Comparison of ENCODE assay signal across 9 cellular contexts in the genomic region with DNA sequence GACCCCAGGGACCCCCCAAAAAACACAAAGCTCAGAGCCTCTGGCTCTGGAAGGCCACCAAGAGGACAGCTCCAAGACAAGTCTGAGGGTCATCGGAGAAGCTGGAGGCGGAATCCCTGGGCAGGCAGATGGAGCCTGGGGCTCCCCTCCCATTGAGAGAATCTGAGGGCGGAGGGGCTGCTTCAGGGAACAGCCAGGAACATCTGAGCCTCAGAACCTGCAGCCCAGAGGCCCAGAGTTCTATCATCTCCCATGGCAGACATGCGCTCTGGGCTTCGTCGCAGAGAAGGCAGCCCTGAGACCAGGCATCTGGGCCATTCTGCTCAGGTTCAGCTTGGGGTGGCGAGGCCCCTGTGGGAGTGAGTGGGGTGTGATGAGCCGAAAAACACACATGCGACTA. TPM values are rescaled to one million over a fixed set of nuclear protein-coding genes. Genes with fewer than 3 reads are reported as not detected.
"Had no signal": no experiment of that assay in that cellular context is flagged by ENCODE, and none has a peak within 500 bp of the region (broad histone marks: within the 10 kb centered on the region; RNA-seq: fewer than 3 reads in every experiment).

No MANE protein-coding gene starts in this region.

- H3K27ac ChIP-seq: KMS-11 had no signal

- H2AFZ ChIP-seq: GM23338 had no signal

- H3K9me3 Mint-ChIP-seq: GM23338, H9, HFFc6 had no signal

- H3K9ac ChIP-seq: KMS-11 had no signal

- H3K4me1 Mint-ChIP-seq: GM23338 had no signal

- H3K4me3 ChIP-seq: GM23338 had no signal

- H3K27ac Mint-ChIP-seq: GM23338, HFFc6 had no signal

- H3K4me2 ChIP-seq: GM23338, KMS-11 had no signal

- DNase-seq: H9, HCEC 1CT, HFFc6, IMR-90, KBM-7 had no signal

- H3K4me3 Mint-ChIP-seq: GM23338, H9, HFFc6 had no signal

RNA-seq across cellular contexts. Expression of a gene that starts 7.1 kb away (rescaled TPM):
- total RNA-seq: H1, H9, HFFc6, HT-29, IMR-90 had no signal
- polyA plus RNA-seq: GM23338, H1, IMR-90 had no signal

RNA-seq across cellular contexts. Expression of a gene that starts 53.5 kb away (rescaled TPM):
- total RNA-seq: HFFc6, HT-29, IMR-90 had no signal
- polyA plus RNA-seq: IMR-90 had no signal
